8 cellular contexts compared by ENCODE assay signal in genomic region chr1:107935396-107936064, GRCh38. TPM values are rescaled to one million over a fixed set of nuclear protein-coding genes. Genes with fewer than 3 reads are reported as not detected.
DNase-seq lines count a peak whose midpoint lies in the region; ATAC-seq and TF ChIP-seq lines count a peak whose summit lies in the region.

No MANE protein-coding gene starts in this region.

- TF ChIP-seq CTCF in GM12873 (IDR thresholded peaks at IDR 0.05; ENCODE audit: insufficient read depth, low read depth, low read length, missing control alignments) (peak; percentile 16), Caco-2 (IDR thresholded peaks at IDR 0.05; ENCODE audit: insufficient read depth in 1 of 2, low read depth in 1 of 2, low read length in 1 of 2, severe bottlenecking in 1 of 2, unreplicated experiment in 1 of 2) (no peak), mesothelial cell of epicardium (IDR thresholded peaks at IDR 0.05; ENCODE audit: unreplicated experiment) (no peak), hepatocyte (IDR thresholded peaks at IDR 0.05; ENCODE audit: poor library complexity) (no peak)

- peak overlapping the region; percentile 82 for H3K27ac Mint-ChIP-seq in activated naive CD8-positive, alpha-beta T cell treated with anti-CD3 and anti-CD28 coated beads for 36 hours
- no peak overlapping the region for H3K27ac Mint-ChIP-seq in Caco-2 (ENCODE audit: unreplicated experiment)
- no peak overlapping the region for H3K27ac Mint-ChIP-seq in mesothelial cell of epicardium

- whole genome bisulfite sequencing in hepatocyte (ENCODE audit: low lambda C conversion rate, missing lambda C conversion rate) = 65% methylated on average over 4 of the region's 4 CpGs

- CTCF ChIA-PET in Caco-2 (lab: Charles Lee) = no interaction called here

- H3K4me1 Mint-ChIP-seq in activated naive CD8-positive, alpha-beta T cell treated with anti-CD3 and anti-CD28 coated beads for 36 hours = peaks cover 60% of the 10 kb centered on the region
- H3K4me1 Mint-ChIP-seq in Caco-2 (ENCODE audit: low read depth, unreplicated experiment) (peaks cover 7% of the 10 kb centered on the region), mesothelial cell of epicardium (peaks cover 12% of the 10 kb centered on the region)

- no peaks in the 10 kb centered on the region for H3K27me3 Mint-ChIP-seq in activated naive CD8-positive, alpha-beta T cell treated with anti-CD3 and anti-CD28 coated beads for 36 hours
- H3K27me3 Mint-ChIP-seq in Caco-2 (ENCODE audit: insufficient read depth, unreplicated experiment) = no peaks in the 10 kb centered on the region
- peaks cover 22% of the 10 kb centered on the region for H3K27me3 Mint-ChIP-seq in mesothelial cell of epicardium (ENCODE audit: low read depth)

- DNase-seq in HT1080 (ENCODE audit: low read depth) (peak; percentile 23), Caco-2 (no peak), HK-2 (ENCODE audit: unreplicated experiment) (no peak), mesothelial cell of epicardium (ENCODE audit: low spot score in 2 of 2, unreplicated experiment in 2 of 2) (no peak), hepatocyte (ENCODE audit: low spot score) (no peak)
- peak; percentile 68 for DNase-seq in activated naive CD8-positive, alpha-beta T cell treated with anti-CD3 and anti-CD28 coated beads for 36 hours

- peaks cover 3% of the 10 kb centered on the region for H3K9me3 Mint-ChIP-seq in activated naive CD8-positive, alpha-beta T cell treated with anti-CD3 and anti-CD28 coated beads for 36 hours
- H3K9me3 Mint-ChIP-seq in Caco-2 (ENCODE audit: unreplicated experiment) (no peaks in the 10 kb centered on the region), mesothelial cell of epicardium (peaks cover 4% of the 10 kb centered on the region)

- peaks cover 9% of the 10 kb centered on the region for H3K36me3 Mint-ChIP-seq in activated naive CD8-positive, alpha-beta T cell treated with anti-CD3 and anti-CD28 coated beads for 36 hours
- H3K36me3 Mint-ChIP-seq in Caco-2 (ENCODE audit: insufficient read depth, unreplicated experiment) (no peaks in the 10 kb centered on the region), mesothelial cell of epicardium (no peaks in the 10 kb centered on the region)

- POLR2A ChIA-PET in Caco-2 (lab: Charles Lee) = no interaction called here

- no peak overlapping the region for H3K4me3 ChIP-seq in Caco-2 (ENCODE audit: low read depth, low read length)
- no peak overlapping the region for H3K4me3 ChIP-seq in hepatocyte

- H3K27ac ChIP-seq in hepatocyte = no peak overlapping the region

- no peaks in the 10 kb centered on the region for H3K79me2 ChIP-seq in hepatocyte

- no peak overlapping the region for H2AFZ ChIP-seq in hepatocyte

- H3K4me1 ChIP-seq in Caco-2 (no peaks in the 10 kb centered on the region), hepatocyte (ENCODE audit: insufficient read depth) (no peaks in the 10 kb centered on the region)

- H3K9me2 ChIP-seq in hepatocyte (replicated peaks; ENCODE audit: insufficient read depth) = no peaks in the 10 kb centered on the region

- no peaks in the 10 kb centered on the region for H4K20me1 ChIP-seq in hepatocyte (ENCODE audit: insufficient read depth, poor library complexity, severe bottlenecking)

- BruUV-seq in Caco-2 (replicated peaks; lab: Mats Ljungman, UMichigan) = no TSS peak

- intact Hi-C loops in Caco-2 (cut with micrococcal nuclease; ENCODE audit: unreplicated experiment) = no loop called here

- peak; percentile 81 for ATAC-seq in GM21526 (IDR thresholded peaks at IDR 0.05; ENCODE audit: low FRiP score, unreplicated experiment)

- no peak overlapping the region for H3K4me2 ChIP-seq in hepatocyte

- no peaks in the 10 kb centered on the region for H3K27me3 ChIP-seq in Caco-2 (replicated peaks; ENCODE audit: control insufficient read depth, insufficient read depth, low read length)
- H3K27me3 ChIP-seq in hepatocyte = no peaks in the 10 kb centered on the region

- H3K36me3 ChIP-seq in Caco-2 (ENCODE audit: control insufficient read depth, insufficient read depth, low read length) (no peaks in the 10 kb centered on the region), hepatocyte (replicated peaks; ENCODE audit: insufficient read depth, low read depth) (no peaks in the 10 kb centered on the region)

- peak overlapping the region; percentile 29 for H3K4me3 Mint-ChIP-seq in activated naive CD8-positive, alpha-beta T cell treated with anti-CD3 and anti-CD28 coated beads for 36 hours
- H3K4me3 Mint-ChIP-seq in Caco-2 (ENCODE audit: unreplicated experiment) = no peak overlapping the region
- H3K4me3 Mint-ChIP-seq in mesothelial cell of epicardium = no peak overlapping the region

- H3K9me3 ChIP-seq in Caco-2 (no peaks in the 10 kb centered on the region), hepatocyte (ENCODE audit: low read depth) (no peaks in the 10 kb centered on the region)

RNA-seq across cellular contexts. Expression of gene VAV3, which starts 29.4 kb away (rescaled TPM):
- total RNA-seq in HT1080 (2014; rRNA removed; shearing (Covaris generic)) = 3.7 and 5.7 TPM in 2 replicates
- polyA plus RNA-seq in HT1080 (2015; cell fraction: cytosol; rRNA removed) = 0.69 and 2.0 TPM in 2 replicates
- 1.1 and 3.2 TPM in 2 replicates for polyA plus RNA-seq in HT1080 (2015; cell fraction: nucleus; rRNA removed)
- total RNA-seq in activated naive CD8-positive, alpha-beta T cell treated with anti-CD3 and anti-CD28 coated beads for 36 hours = 1 to 10 TPM; 3.9 to 4.6 TPM
- 0.57 and 0.93 TPM in 2 replicates for total RNA-seq in Caco-2 (2022)
- 2.1 to 3.2 TPM (median 2.4 TPM) in 3 replicates for total RNA-seq in mesothelial cell of epicardium
- total RNA-seq in hepatocyte = 40.5 and 44.4 TPM in 2 replicates
- polyA plus RNA-seq in hepatocyte = 12.3 and 12.7 TPM in 2 replicates

Comparison
In these comparisons a context has a peak if more than half of its experiments do, and no peak if none do; other contexts are left out.
1. DNase-seq: peak in HT1080 (single experiment) and activated naive CD8-positive, alpha-beta T cell treated with anti-CD3 and anti-CD28 coated beads for 36 hours (single experiment); none in Caco-2 (0 of 2), HK-2 (single experiment), mesothelial cell of epicardium (0 of 2) and hepatocyte (single experiment).